ENCODE assay signal across 8 cellular contexts in the genomic region with DNA sequence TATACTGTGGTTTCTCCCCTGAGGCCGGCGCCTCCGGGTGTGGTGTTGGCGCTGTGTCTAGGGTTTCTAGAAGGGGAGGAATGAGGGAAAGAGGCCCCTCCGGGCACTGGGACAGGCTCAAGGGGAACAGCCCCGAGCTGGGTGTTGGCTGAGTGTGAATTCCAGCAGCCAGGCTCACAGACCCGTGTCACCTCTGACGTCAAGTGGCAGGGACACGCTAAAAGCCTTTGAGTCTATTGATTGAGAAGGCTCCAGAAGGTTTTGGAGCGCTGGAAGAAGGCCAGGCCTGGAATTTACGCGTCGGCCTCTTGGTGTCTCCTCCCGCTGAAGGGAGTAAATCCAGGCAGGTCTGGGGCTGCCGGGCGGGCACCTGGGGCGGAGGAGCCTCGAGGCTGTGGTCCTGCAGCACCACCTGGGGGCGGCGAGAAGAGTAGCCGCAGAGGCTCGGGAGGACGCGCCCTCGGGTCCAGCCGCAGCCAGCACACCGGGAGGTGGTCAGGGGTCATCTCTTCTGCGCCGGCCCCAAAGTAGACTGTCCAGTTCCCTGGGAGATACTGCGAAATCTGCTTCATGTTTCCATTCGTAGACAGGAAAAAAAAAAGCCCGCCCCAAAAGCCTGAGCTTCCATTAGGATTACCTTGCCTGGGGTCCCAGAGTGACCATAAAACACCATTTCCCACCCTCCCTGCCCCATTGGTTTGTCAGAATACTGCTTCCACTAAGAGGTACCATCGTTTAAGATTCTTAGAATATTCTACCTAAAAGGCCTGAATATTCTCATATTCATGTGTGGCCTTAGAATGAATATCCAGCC.
DNase-seq lines count a peak whose midpoint lies in the region; ATAC-seq and TF ChIP-seq lines count a peak whose summit lies in the region.

No MANE protein-coding gene starts in this region.

- no peaks in the 10 kb centered on the region for H3K36me3 Mint-ChIP-seq in natural killer cell treated with Interleukin-12 subunit alpha and Interleukin-12 subunit beta and Interleukin-15 and Interleukin-18, amount 100 ng/mL, for 72 hours
- H3K36me3 Mint-ChIP-seq in stimulated activated naive B cell treated with anti-CD40 and anti-IgM and Interleukin-4, amounts not matched to agents 10 μg/mL and 1 μg/mL and 100 μg/mL, for 72 hours: no peaks in the 10 kb centered on the region

- H3K36me3 ChIP-seq in Panc1 (ENCODE audit: control insufficient read depth, insufficient read depth, low read length) (no peaks in the 10 kb centered on the region), fibroblast of lung (ENCODE audit: control insufficient read depth, insufficient read depth, low read length) (no peaks in the 10 kb centered on the region)

- in situ Hi-C loops in KBM-7 (cut with MboI; ENCODE audit: low pct_unique_long_range_greater_than_20kb, low sequenced_read_pairs) (loop anchor here (25.0 kb wide), 1 partner anchor 294 kb away; no protein-coding TSS in a partner anchor), Panc1 (cut with HindIII; ENCODE audit: low pct_unique_long_range_greater_than_20kb, low sequenced_read_pairs) (loop anchor here (25.0 kb wide), 1 partner anchor 344 kb away; the partner anchor contains the start of gene FAM177B)

- H3K27ac ChIP-seq in Panc1 (ENCODE audit: low read length) (0 out of 2 replicates have a peak overlapping the region, but pooled peaks have one; percentile 34), fibroblast of lung (ENCODE audit: insufficient read depth, low read length) (no peak overlapping the region)

- no peaks in the 10 kb centered on the region for H3K9me3 Mint-ChIP-seq in natural killer cell treated with Interleukin-12 subunit alpha and Interleukin-12 subunit beta and Interleukin-15 and Interleukin-18, amount 100 ng/mL, for 72 hours
- no peaks in the 10 kb centered on the region for H3K9me3 Mint-ChIP-seq in stimulated activated naive B cell treated with anti-CD40 and anti-IgM and Interleukin-4, amounts not matched to agents 10 μg/mL and 1 μg/mL and 100 μg/mL, for 72 hours

- H4K20me1 ChIP-seq in fibroblast of lung (ENCODE audit: control insufficient read depth, extremely low read depth, insufficient read depth, low read length): no peaks in the 10 kb centered on the region

- H3K27ac Mint-ChIP-seq in natural killer cell treated with Interleukin-12 subunit alpha and Interleukin-12 subunit beta and Interleukin-15 and Interleukin-18, amount 100 ng/mL, for 72 hours: no peak overlapping the region
- peak overlapping the region; percentile 82 for H3K27ac Mint-ChIP-seq in stimulated activated naive B cell treated with anti-CD40 and anti-IgM and Interleukin-4, amounts not matched to agents 10 μg/mL and 1 μg/mL and 100 μg/mL, for 72 hours

- DNase-seq in DMS79 treated with DMSO at 0.1 percent for 48 hours (lab: John Stamatoyannopoulos, UW) (peak; percentile 94), KBM-7 (peak; percentile 93), Panc1 (ENCODE audit: low read depth, low spot score) (peak; percentile 96), activated T-helper 1 cell treated with Interleukin-2 at 50 U/mL for 16 hours (ENCODE audit: low read depth) (peak; percentile 50), fibroblast of lung (ENCODE audit: low read depth in 2 of 2) (peak; percentile 78 to 85)
- peak; percentile 64 for DNase-seq in natural killer cell treated with Interleukin-12 subunit alpha and Interleukin-12 subunit beta and Interleukin-15 and Interleukin-18, amount 100 ng/mL, for 72 hours (ENCODE audit: low spot score)
- DNase-seq in stimulated activated naive B cell treated with anti-CD40 and anti-IgM and Interleukin-4, amounts not matched to agents 10 μg/mL and 1 μg/mL and 100 μg/mL, for 72 hours: peak; percentile 69

- intact Hi-C loops in Panc1 (cut with micrococcal nuclease; ENCODE audit: unreplicated experiment): loop anchor here (1.0 to 5.0 kb wide), 2 partner anchors 289 to 344 kb away; partner anchors contain the start of gene FAM177B

- H3K9me3 ChIP-seq in Panc1 (ENCODE audit: control insufficient read depth, insufficient read depth, low read depth, low read length) (no peaks in the 10 kb centered on the region), fibroblast of lung (ENCODE audit: control insufficient read depth, insufficient read depth, low read depth, low read length) (no peaks in the 10 kb centered on the region)

- POLR2A ChIA-PET in Panc1 (lab: Charles Lee): no interaction called here

- TF ChIP-seq CTCF in Panc1 (IDR thresholded peaks at IDR 0.05) (peak; percentile 99), fibroblast of lung (conservative IDR thresholded peaks at IDR 0.05 in 1 of 2, IDR thresholded peaks at IDR 0.05 in 1 of 2; ENCODE audit: low read depth in 1 of 2, low read length in 2 of 2) (peak; percentile 72 to 78)

- H3K79me2 ChIP-seq in fibroblast of lung (ENCODE audit: control insufficient read depth, insufficient read depth, low read length): no peaks in the 10 kb centered on the region

- H3K4me1 ChIP-seq in Panc1 (ENCODE audit: control insufficient read depth, insufficient read depth, low read length) (no peaks in the 10 kb centered on the region), fibroblast of lung (ENCODE audit: control insufficient read depth, extremely low read depth, insufficient read depth, low read length) (no peaks in the 10 kb centered on the region)

- CTCF ChIA-PET in Panc1 (lab: Charles Lee): interaction anchor here (1.1 to 1.6 kb wide), 2 partner anchors 9 to 341 kb away, joined by 3 to 6 read pairs; no protein-coding TSS in a partner anchor

- peaks cover 2 to 5% of the 10 kb centered on the region in 2 donors for H3K27me3 Mint-ChIP-seq in natural killer cell treated with Interleukin-12 subunit alpha and Interleukin-12 subunit beta and Interleukin-15 and Interleukin-18, amount 100 ng/mL, for 72 hours
- H3K27me3 Mint-ChIP-seq in stimulated activated naive B cell treated with anti-CD40 and anti-IgM and Interleukin-4, amounts not matched to agents 10 μg/mL and 1 μg/mL and 100 μg/mL, for 72 hours: no peaks in the 10 kb centered on the region

- 0 out of 2 replicates have a peak, but pooled peaks cover 2% of the 10 kb centered on the region for H3K27me3 ChIP-seq in Panc1 (ENCODE audit: control insufficient read depth, insufficient read depth, low read length)
- peaks cover 17% of the 10 kb centered on the region for H3K27me3 ChIP-seq in fibroblast of lung (ENCODE audit: control insufficient read depth, insufficient read depth, low read length)

- peak; percentile 98 for ATAC-seq in GM21786 (IDR thresholded peaks at IDR 0.05; ENCODE audit: unreplicated experiment)
- peak; percentile 98 for ATAC-seq in Panc1
- peak; percentile 83 to 84 for ATAC-seq in natural killer cell treated with Interleukin-12 subunit alpha and Interleukin-12 subunit beta and Interleukin-15 and Interleukin-18, amount 100 ng/mL, for 72 hours
- ATAC-seq in stimulated activated naive B cell treated with anti-CD40 and anti-IgM and Interleukin-4, amounts not matched to agents 10 μg/mL and 1 μg/mL and 100 μg/mL, for 72 hours (replicated peaks): peak; percentile 96 to 98

- no peak overlapping the region for H3K9ac ChIP-seq in fibroblast of lung (ENCODE audit: insufficient read depth, low read length)

- no peaks in the 10 kb centered on the region for H3K4me1 Mint-ChIP-seq in natural killer cell treated with Interleukin-12 subunit alpha and Interleukin-12 subunit beta and Interleukin-15 and Interleukin-18, amount 100 ng/mL, for 72 hours (ENCODE audit: low read depth in 2 of 2)
- peaks cover 0 to 8% of the 10 kb centered on the region in 2 donors for H3K4me1 Mint-ChIP-seq in stimulated activated naive B cell treated with anti-CD40 and anti-IgM and Interleukin-4, amounts not matched to agents 10 μg/mL and 1 μg/mL and 100 μg/mL, for 72 hours

- H2AFZ ChIP-seq in fibroblast of lung (ENCODE audit: low read length): peak overlapping the region; percentile 10

- H3K4me3 ChIP-seq in Panc1 (ENCODE audit: low read depth in 2 of 2, low read length in 2 of 2) (peak overlapping the region; percentile 37 to 46), fibroblast of lung (replicated peaks in 1 of 4; ENCODE audit: control extremely low read depth in 1 of 4, insufficient read depth in 1 of 4, low read depth in 3 of 4, low read length in 4 of 4) (peak overlapping the region in 2 of 4 experiments; percentile 54 to 55)

- peak overlapping the region; percentile 66 for H3K4me2 ChIP-seq in fibroblast of lung (ENCODE audit: extremely low read depth, insufficient read depth, low read length)

- H3K4me3 Mint-ChIP-seq in natural killer cell treated with Interleukin-12 subunit alpha and Interleukin-12 subunit beta and Interleukin-15 and Interleukin-18, amount 100 ng/mL, for 72 hours: peak overlapping the region; percentile 53
- H3K4me3 Mint-ChIP-seq in stimulated activated naive B cell treated with anti-CD40 and anti-IgM and Interleukin-4, amounts not matched to agents 10 μg/mL and 1 μg/mL and 100 μg/mL, for 72 hours: peak overlapping the region; percentile 81 to 85

- no TSS peak for BruUV-seq in Panc1 (replicated peaks; lab: Mats Ljungman, UMichigan)
